Comparison of ENCODE assay signal across 19 cellular contexts in genomic region chr6:35319346-35320030, GRCh38. TPM values are rescaled to one million over a fixed set of nuclear protein-coding genes. Genes with fewer than 3 reads are reported as not detected.
A peak's percentile ranks its signal among the peaks of the same experiment; 100 is the strongest.
DNase-seq lines count a peak whose midpoint lies in the region; ATAC-seq and FAIRE-seq lines count a peak whose summit lies in the region.
"Had no signal": no experiment of that assay in that cellular context is flagged by ENCODE, and none has a peak within 500 bp of the region (broad histone marks: within the 10 kb centered on the region; RNA-seq: fewer than 3 reads in every experiment).

No MANE protein-coding gene starts in this region.

- intact Hi-C loops in activated naive CD4-positive, alpha-beta T cell treated with anti-CD3 and anti-CD28 coated beads for 36 hours (cut with micrococcal nuclease): no loop called here

- H3K27ac Mint-ChIP-seq in activated naive CD4-positive, alpha-beta T cell treated with anti-CD3 and anti-CD28 coated beads for 36 hours: peak overlapping the region; percentile 51
- H3K27ac Mint-ChIP-seq in activated naive CD4-positive, alpha-beta T cell treated with anti-CD3 and anti-CD28 coated beads, Interleukin-2, amount 10 ng/mL, durations not matched to agents 7 days and 5 days: no peak overlapping the region
- H3K27ac Mint-ChIP-seq in activated T-helper 17 cell treated with anti-CD3 and anti-CD28 coated beads, Interleukin-2, amount 50 U/mL, for 72 hours: peak overlapping the region; percentile 58
- peak overlapping the region in 4 of 6 donors; percentile 0 to 74 (median 50) for H3K27ac Mint-ChIP-seq in immature natural killer cell

- H3K9me3 ChIP-seq in small intestine (ENCODE audit: control insufficient read depth, low read depth): no peaks in the 10 kb centered on the region
- H3K9me3 ChIP-seq: BLaER1 treated with 17β-estradiol and CSF1 and Interleukin-3, amounts not matched to agents 10 nM and 100 nM; Peyer's patch had no signal

- ATAC-seq in activated T-helper 17 cell treated with anti-CD3 and anti-CD28 coated beads, Interleukin-2, amount 50 U/mL, for 72 hours (replicated peaks): no peak
- ATAC-seq in GM18909 (IDR thresholded peaks at IDR 0.05; ENCODE audit: poor library complexity, unreplicated experiment): no peak

- peaks cover 23% of the 10 kb centered on the region for H3K4me1 Mint-ChIP-seq in activated naive CD4-positive, alpha-beta T cell treated with anti-CD3 and anti-CD28 coated beads for 36 hours (ENCODE audit: low read depth)
- H3K4me1 Mint-ChIP-seq in activated naive CD4-positive, alpha-beta T cell treated with anti-CD3 and anti-CD28 coated beads, Interleukin-2, amount 10 ng/mL, durations not matched to agents 7 days and 5 days: peaks cover 27% of the 10 kb centered on the region
- peaks cover 19% of the 10 kb centered on the region for H3K4me1 Mint-ChIP-seq in activated T-helper 17 cell treated with anti-CD3 and anti-CD28 coated beads, Interleukin-2, amount 50 U/mL, for 72 hours
- peaks cover 10 to 30% of the 10 kb centered on the region in 2 donors for H3K4me1 Mint-ChIP-seq in immature natural killer cell

- no peak for FAIRE-seq in small intestine (lab: Jason Lieb, UNC)
- FAIRE-seq: D721Med had no signal

- CTCF ChIA-PET in activated naive CD4-positive, alpha-beta T cell treated with anti-CD3 and anti-CD28 coated beads for 36 hours (lab: Charles Lee): interaction anchor here (0.8 kb wide), 1 partner anchor 8 kb away, joined by 3 read pairs; no protein-coding TSS in a partner anchor
- CTCF ChIA-PET in activated naive CD4-positive, alpha-beta T cell treated with anti-CD3 and anti-CD28 coated beads, Interleukin-2, amount 10 ng/mL, durations not matched to agents 7 days and 5 days (lab: Charles Lee): no interaction called here

- no peak overlapping the region for H3K4me3 ChIP-seq in small intestine (ENCODE audit: low read depth in 1 of 2, low read length in 2 of 2)
- H3K4me3 ChIP-seq: BLaER1 treated with 17β-estradiol and CSF1 and Interleukin-3, amounts not matched to agents 10 nM and 100 nM had no signal

- no peaks in the 10 kb centered on the region for H3K27me3 ChIP-seq in small intestine (ENCODE audit: control insufficient read depth in 2 of 2, insufficient read depth in 2 of 2, low read length in 2 of 2)
- H3K27me3 ChIP-seq: BLaER1 treated with 17β-estradiol and CSF1 and Interleukin-3, amounts not matched to agents 10 nM and 100 nM; Peyer's patch had no signal

- peaks cover 0 to 2% of the 10 kb centered on the region in 2 donors for H3K36me3 ChIP-seq in small intestine (ENCODE audit: control insufficient read depth in 2 of 2, insufficient read depth in 2 of 2, low read length in 2 of 2)
- H3K36me3 ChIP-seq: Peyer's patch had no signal

- H3K27me3 Mint-ChIP-seq in activated naive CD4-positive, alpha-beta T cell treated with anti-CD3 and anti-CD28 coated beads for 36 hours (ENCODE audit: low read depth): no peaks in the 10 kb centered on the region
- no peaks in the 10 kb centered on the region for H3K27me3 Mint-ChIP-seq in activated naive CD4-positive, alpha-beta T cell treated with anti-CD3 and anti-CD28 coated beads, Interleukin-2, amount 10 ng/mL, durations not matched to agents 7 days and 5 days
- H3K27me3 Mint-ChIP-seq in activated T-helper 17 cell treated with anti-CD3 and anti-CD28 coated beads, Interleukin-2, amount 50 U/mL, for 72 hours: no peaks in the 10 kb centered on the region
- H3K27me3 Mint-ChIP-seq in immature natural killer cell (ENCODE audit: low read depth in 3 of 3): peaks cover 0 to 4% (median 3%) of the 10 kb centered on the region in 3 donors
- H3K27me3 Mint-ChIP-seq: IgD-negative memory B cell had no signal

- no peak overlapping the region for H3K4me3 Mint-ChIP-seq in activated naive CD4-positive, alpha-beta T cell treated with anti-CD3 and anti-CD28 coated beads for 36 hours
- H3K4me3 Mint-ChIP-seq in activated naive CD4-positive, alpha-beta T cell treated with anti-CD3 and anti-CD28 coated beads, Interleukin-2, amount 10 ng/mL, durations not matched to agents 7 days and 5 days: no peak overlapping the region
- H3K4me3 Mint-ChIP-seq in activated T-helper 17 cell treated with anti-CD3 and anti-CD28 coated beads, Interleukin-2, amount 50 U/mL, for 72 hours: no peak overlapping the region
- no peak overlapping the region for H3K4me3 Mint-ChIP-seq in immature natural killer cell
- H3K4me3 Mint-ChIP-seq: IgD-negative memory B cell had no signal

- DNase-seq in activated naive CD4-positive, alpha-beta T cell treated with anti-CD3 and anti-CD28 coated beads for 36 hours: no peak
- DNase-seq in activated naive CD4-positive, alpha-beta T cell treated with anti-CD3 and anti-CD28 coated beads, Interleukin-2, amount 10 ng/mL, durations not matched to agents 7 days and 5 days: no peak
- no peak for DNase-seq in immature natural killer cell
- peak; percentile 55 for DNase-seq in small intestine
- DNase-seq in dermis blood vessel endothelial cell: no peak
- no peak for DNase-seq in COR-L47 (lab: John Stamatoyannopoulos, UW)
- DNase-seq: GF-D8, H7, MV-4-11, NCI-H1436, NCI-H2081, NCI-H510A treated with DMSO at 0.1 percent for 48 hours, Peyer's patch had no signal

- peak overlapping the region; percentile 25 to 60 for H3K27ac ChIP-seq in small intestine (ENCODE audit: low read depth in 1 of 2, low read length in 1 of 2)
- H3K27ac ChIP-seq: BLaER1 treated with 17β-estradiol and CSF1 and Interleukin-3, amounts not matched to agents 10 nM and 100 nM had no signal

- WGBS in small intestine, 3 donors: 25 to 71% (median 38%) methylated on average over 19 to 20 of the region's 20 CpGs

- H3K9me3 Mint-ChIP-seq in activated naive CD4-positive, alpha-beta T cell treated with anti-CD3 and anti-CD28 coated beads for 36 hours: no peaks in the 10 kb centered on the region
- H3K9me3 Mint-ChIP-seq in activated naive CD4-positive, alpha-beta T cell treated with anti-CD3 and anti-CD28 coated beads, Interleukin-2, amount 10 ng/mL, durations not matched to agents 7 days and 5 days: no peaks in the 10 kb centered on the region
- no peaks in the 10 kb centered on the region for H3K9me3 Mint-ChIP-seq in activated T-helper 17 cell treated with anti-CD3 and anti-CD28 coated beads, Interleukin-2, amount 50 U/mL, for 72 hours
- no peaks in the 10 kb centered on the region for H3K9me3 Mint-ChIP-seq in immature natural killer cell
- H3K9me3 Mint-ChIP-seq: IgD-negative memory B cell had no signal

- H3K4me1 ChIP-seq in small intestine (ENCODE audit: control insufficient read depth in 2 of 2, insufficient read depth in 1 of 2, low read depth in 1 of 2, low read length in 1 of 2): peaks cover 0 to 3% of the 10 kb centered on the region in 2 donors

- H3K36me3 Mint-ChIP-seq in activated naive CD4-positive, alpha-beta T cell treated with anti-CD3 and anti-CD28 coated beads for 36 hours (ENCODE audit: low read depth): peaks cover 41% of the 10 kb centered on the region
- peaks cover 72% of the 10 kb centered on the region for H3K36me3 Mint-ChIP-seq in activated naive CD4-positive, alpha-beta T cell treated with anti-CD3 and anti-CD28 coated beads, Interleukin-2, amount 10 ng/mL, durations not matched to agents 7 days and 5 days
- H3K36me3 Mint-ChIP-seq in activated T-helper 17 cell treated with anti-CD3 and anti-CD28 coated beads, Interleukin-2, amount 50 U/mL, for 72 hours (ENCODE audit: low read depth): peaks cover 94% of the 10 kb centered on the region
- peaks cover 29 to 54% (median 34%) of the 10 kb centered on the region in 3 donors for H3K36me3 Mint-ChIP-seq in immature natural killer cell

RNA-seq across cellular contexts. Expression of gene DEF6, which starts 21.9 kb away (rescaled TPM):
- total RNA-seq in activated naive CD4-positive, alpha-beta T cell treated with anti-CD3 and anti-CD28 coated beads for 36 hours: 10 to 100 TPM; 89.9 to 90.6 TPM
- total RNA-seq in activated T-helper 17 cell treated with anti-CD3 and anti-CD28 coated beads, Interleukin-2, amount 50 U/mL, for 72 hours: 100 to 1,000 TPM; 117 to 133 TPM
- 100 to 1,000 TPM in 1 of 3 donors, 10 to 100 TPM in 2; 90.7 to 226 (median 95.1) TPM for polyA plus RNA-seq in immature natural killer cell
- 10 to 100 TPM in 1 of 3 donors, 1 to 10 TPM in 2; 4.7 to 16.2 (median 9.5) TPM for polyA plus RNA-seq in small intestine
- 0.88 and 1.0 TPM in 2 replicates for total RNA-seq in dermis blood vessel endothelial cell
- total RNA-seq: A172 had no signal

RNA-seq across cellular contexts. Expression of gene PPARD, which starts 22.9 kb away (rescaled TPM):
- 10 to 100 TPM; 10.8 to 11.2 TPM for total RNA-seq in activated naive CD4-positive, alpha-beta T cell treated with anti-CD3 and anti-CD28 coated beads for 36 hours
- total RNA-seq in activated T-helper 17 cell treated with anti-CD3 and anti-CD28 coated beads, Interleukin-2, amount 50 U/mL, for 72 hours: 10 to 100 TPM; 21.0 to 27.9 TPM
- polyA plus RNA-seq in immature natural killer cell (1 to 10 TPM in 2 of 3 donors, under 1 TPM in 1; 0.98 to 6.0 (median 2.0) TPM), small intestine (10 to 100 TPM in 2 of 3 donors, 1 to 10 TPM in 1; 7.8 to 14.7 (median 13.0) TPM)
- 9.7 and 18.1 TPM in 2 replicates for total RNA-seq in dermis blood vessel endothelial cell

RNA-seq across cellular contexts. Expression of gene ZNF76, which starts 60.0 kb away (rescaled TPM):
- 10 to 100 TPM; 32.4 to 38.2 TPM for total RNA-seq in activated naive CD4-positive, alpha-beta T cell treated with anti-CD3 and anti-CD28 coated beads for 36 hours
- 10 to 100 TPM; 44.3 to 53.2 TPM for total RNA-seq in activated T-helper 17 cell treated with anti-CD3 and anti-CD28 coated beads, Interleukin-2, amount 50 U/mL, for 72 hours
- polyA plus RNA-seq in immature natural killer cell: 10 to 100 TPM; 20.7 to 30.5 (median 27.9) TPM
- polyA plus RNA-seq in small intestine: 10 to 100 TPM; 16.2 to 24.8 (median 24.0) TPM
- 27.7 and 32.0 TPM in 2 replicates for total RNA-seq in dermis blood vessel endothelial cell

Comparison
In these comparisons a context has a peak if more than half of its experiments do, and no peak if none do; other contexts are left out.
1. RNA of gene DEF6, which starts 21.9 kb away (total RNA-seq): 117 to 133 TPM in activated T-helper 17 cell treated with anti-CD3 and anti-CD28 coated beads, Interleukin-2, amount 50 U/mL, for 72 hours and 89.9 to 90.6 TPM in activated naive CD4-positive, alpha-beta T cell treated with anti-CD3 and anti-CD28 coated beads for 36 hours; 0.88 to 1.0 TPM in dermis blood vessel endothelial cell; every median in the first group is over 10 times any median in the second.